ENCODE assay signal across 12 cellular contexts in genomic region chr17:64216030-64216384, GRCh38. TPM values are rescaled to one million over a fixed set of nuclear protein-coding genes. Genes with fewer than 3 reads are reported as not detected.
A peak's percentile ranks its signal among the peaks of the same experiment; 100 is the strongest.
DNase-seq lines count a peak whose midpoint lies in the region; ATAC-seq and TF ChIP-seq lines count a peak whose summit lies in the region.
"Had no signal": no experiment of that assay in that cellular context is flagged by ENCODE, and none has a peak within 500 bp of the region (broad histone marks: within the 10 kb centered on the region; RNA-seq: fewer than 3 reads in every experiment).

No MANE protein-coding gene starts in this region.

- ATAC-seq in memory B cell (ENCODE audit: low read depth), result no peak
- no peak for ATAC-seq in T-cell (replicated peaks in 1 of 4)
- ATAC-seq: effector memory CD8-positive, alpha-beta T cell had no signal

- H3K4me1 ChIP-seq in tibial artery, result peaks cover 0 to 46% (median 33%) of the 10 kb centered on the region in 4 donors
- H3K4me1 ChIP-seq in H9 (ENCODE audit: insufficient read depth, low read length), result peaks cover 4% of the 10 kb centered on the region; the same call in 1 of the 2 replicates

- DNase-seq in SK-N-MC (ENCODE audit: low read depth, low spot score), result no peak
- peak; percentile 37 to 66 for DNase-seq in dermis microvascular lymphatic vessel endothelial cell (ENCODE audit: low read depth in 2 of 2)
- DNase-seq in memory B cell (ENCODE audit: low spot score in 2 of 2), result no peak
- no peak for DNase-seq in tibial artery
- no peak for DNase-seq in RPMI8226
- DNase-seq in G401 (ENCODE audit: low spot score), result no peak
- no peak for DNase-seq in T-cell
- no peak for DNase-seq in H9
- DNase-seq: effector memory CD8-positive, alpha-beta T cell; GDM1 had no signal

- no peak overlapping the region for H3K56ac ChIP-seq in H9 (ENCODE audit: insufficient read length, low read depth, low read length)

- H3K9me3 Mint-ChIP-seq in memory B cell (no peaks in the 10 kb centered on the region), T-cell (peaks cover 0 to 3% (median 0%) of the 10 kb centered on the region in 3 donors), H9 (no peaks in the 10 kb centered on the region)
- H3K9me3 Mint-ChIP-seq: activated T-helper 1 cell treated with anti-CD3 and anti-CD28 coated beads, Interleukin-12 subunit alpha, Interleukin-12 subunit beta, Interleukin-2, Interleukin-4 antibody, amounts not matched to agents 30 ng/mL and 10 ng/mL and 1 ng/mL, durations not matched to agents 14 hours and 24 hours and 36 hours; effector memory CD8-positive, alpha-beta T cell had no signal

- no peak overlapping the region for H4K8ac ChIP-seq in H9 (replicated peaks; ENCODE audit: insufficient read length, low read depth, low read length)

- intact Hi-C loops in tibial artery (cut with DNase I; ENCODE audit: low total_unique reads), result no loop called here

- H3K4me3 Mint-ChIP-seq in memory B cell (no peak overlapping the region), T-cell (peak overlapping the region in 1 of 3 donors; percentile 1), H9 (no peak overlapping the region)
- H3K4me3 Mint-ChIP-seq: activated T-helper 1 cell treated with anti-CD3 and anti-CD28 coated beads, Interleukin-12 subunit alpha, Interleukin-12 subunit beta, Interleukin-2, Interleukin-4 antibody, amounts not matched to agents 30 ng/mL and 10 ng/mL and 1 ng/mL, durations not matched to agents 14 hours and 24 hours and 36 hours; effector memory CD8-positive, alpha-beta T cell had no signal

- H3K4me3 ChIP-seq in SK-N-MC (peak overlapping the region; percentile 43), tibial artery (no peak overlapping the region)
- H3K4me3 ChIP-seq: skin epidermis had no signal

- no peak overlapping the region for H2BK120ac ChIP-seq in H9 (ENCODE audit: low read depth, low read length, poor library complexity, severe bottlenecking)

- WGBS in H9 (ENCODE audit: extremely low coverage, insufficient read length, low lambda C conversion rate), result no CpG with 5 or more reads among the region's 2 CpGs

- H4K5ac ChIP-seq in H9 (ENCODE audit: insufficient read length, low read depth, low read length), result no peak overlapping the region

- no peaks in the 10 kb centered on the region for H4K20me1 ChIP-seq in H9 (ENCODE audit: control insufficient read depth, insufficient read depth, insufficient read length)

- H2BK12ac ChIP-seq in H9 (ENCODE audit: insufficient read length, low read depth, low read length), result no peak overlapping the region

- no peak overlapping the region for H3K4ac ChIP-seq in H9 (ENCODE audit: low read depth, low read length)

- POLR2A ChIA-PET in T-cell (lab: Charles Lee), result no interaction called here

- no peak overlapping the region for H2BK5ac ChIP-seq in H9 (ENCODE audit: insufficient read length, low read length)

- H3K36me3 Mint-ChIP-seq in memory B cell (peaks cover 16% of the 10 kb centered on the region), T-cell (peaks cover 27% of the 10 kb centered on the region), H9 (ENCODE audit: insufficient read depth in 1 of 3, low read depth in 3 of 3) (peaks cover 2 to 17% (median 13%) of the 10 kb centered on the region in 3 experiments)

- H2AFZ ChIP-seq in H9 (ENCODE audit: low read length), result no peak overlapping the region

- H3K27ac Mint-ChIP-seq in memory B cell (peak overlapping the region; percentile 84), T-cell (no peak overlapping the region), H9 (peak overlapping the region in 1 of 3 experiments; percentile 68; a peak in 4 of 7 replicates)
- H3K27ac Mint-ChIP-seq: activated T-helper 1 cell treated with anti-CD3 and anti-CD28 coated beads, Interleukin-12 subunit alpha, Interleukin-12 subunit beta, Interleukin-2, Interleukin-4 antibody, amounts not matched to agents 30 ng/mL and 10 ng/mL and 1 ng/mL, durations not matched to agents 14 hours and 24 hours and 36 hours had no signal

- no peak overlapping the region for H3K23ac ChIP-seq in H9 (ENCODE audit: insufficient read length, low read depth, low read length)

- H3K79me1 ChIP-seq in H9 (ENCODE audit: insufficient read depth, low read depth, low read length, poor library complexity, severe bottlenecking), result peaks cover 9% of the 10 kb centered on the region

- H2BK20ac ChIP-seq in H9 (ENCODE audit: low read depth, low read length, poor library complexity, severe bottlenecking), result no peak overlapping the region

- H3K79me2 ChIP-seq in H9 (ENCODE audit: insufficient read depth, low read length), result 0 out of 2 replicates have a peak, but pooled peaks cover 3% of the 10 kb centered on the region

- CTCF ChIA-PET in T-cell (lab: Charles Lee), result no interaction called here

- H3K4me1 Mint-ChIP-seq in memory B cell (peaks cover 20% of the 10 kb centered on the region), T-cell (peaks cover 26 to 50% (median 36%) of the 10 kb centered on the region in 3 donors), H9 (peaks cover 22 to 23% of the 10 kb centered on the region in 2 experiments)

- peak overlapping the region; percentile 87 for H3K27ac ChIP-seq in SK-N-MC
- peak overlapping the region; percentile 65 to 73 for H3K27ac ChIP-seq in tibial artery
- no peak overlapping the region for H3K27ac ChIP-seq in H9 (ENCODE audit: insufficient read length, low read depth, low read length)

- TF ChIP-seq CTCF in tibial artery (IDR thresholded peaks at IDR 0.05) (no peak), H9 (conservative IDR thresholded peaks at IDR 0.05) (no peak)

- H2BK15ac ChIP-seq in H9 (ENCODE audit: low read depth, low read length), result no peak overlapping the region

- no peaks in the 10 kb centered on the region for H3K23me2 ChIP-seq in H9 (ENCODE audit: insufficient read length, low read depth, low read length, poor library complexity, severe bottlenecking)

- H3K9me3 ChIP-seq in SK-N-MC (ENCODE audit: low read depth, low read length), result no peaks in the 10 kb centered on the region
- no peaks in the 10 kb centered on the region for H3K9me3 ChIP-seq in tibial artery
- H3K9me3 ChIP-seq in H9 (ENCODE audit: control insufficient read depth, low read depth, low read length), result no peaks in the 10 kb centered on the region

- no peak overlapping the region for H4K91ac ChIP-seq in H9 (ENCODE audit: insufficient read length, low read depth, low read length)

- no peaks in the 10 kb centered on the region for H3K27me3 Mint-ChIP-seq in memory B cell
- H3K27me3 Mint-ChIP-seq in T-cell, result no peaks in the 10 kb centered on the region
- no peaks in the 10 kb centered on the region for H3K27me3 Mint-ChIP-seq in H9 (ENCODE audit: low read depth)
- H3K27me3 Mint-ChIP-seq: effector memory CD8-positive, alpha-beta T cell had no signal

- H3K27me3 ChIP-seq in tibial artery (no peaks in the 10 kb centered on the region), H9 (ENCODE audit: insufficient read depth, low read length) (no peaks in the 10 kb centered on the region)

- no peak overlapping the region for H2AK5ac ChIP-seq in H9 (ENCODE audit: insufficient read length, low read length)

- H3K4me2 ChIP-seq in H9 (ENCODE audit: insufficient read depth, insufficient read length, low read length), result no peak overlapping the region

- H3K14ac ChIP-seq in H9 (ENCODE audit: insufficient read depth, low read length), result no peak overlapping the region

- no peak overlapping the region for H3K18ac ChIP-seq in H9 (ENCODE audit: insufficient read length, low read depth, low read length)

- H3K9ac ChIP-seq in SK-N-MC (ENCODE audit: insufficient read length), result peak overlapping the region; percentile 34
- H3K9ac ChIP-seq in H9 (ENCODE audit: extremely low read depth, insufficient read length, low read length), result no peak overlapping the region

- H3K36me3 ChIP-seq in SK-N-MC (ENCODE audit: insufficient read depth, low read length) (peaks cover 4% of the 10 kb centered on the region), tibial artery (peaks cover 20 to 24% (median 22%) of the 10 kb centered on the region in 3 donors)

- H3T11ph ChIP-seq in H9 (ENCODE audit: low read length), result no peak overlapping the region

- in situ Hi-C loops in G401 (cut with HindIII; ENCODE audit: low sequenced_read_pairs), result no loop called here

RNA-seq across cellular contexts. Expression of gene TEX2, which starts 47.1 kb away (rescaled TPM):
- total RNA-seq in dermis microvascular lymphatic vessel endothelial cell (20.2 and 29.2 TPM in 2 replicates), T-cell (10 to 100 TPM; 12.5 to 16.4 (median 14.8) TPM), H9 (2021) (12.2 and 12.4 TPM in 2 replicates)
- total RNA-seq in G401 (2014; rRNA removed; shearing (Covaris generic)), result 7.4 and 22.7 TPM in 2 replicates

Comparison
In these comparisons a context has a peak if more than half of its experiments do, and no peak if none do; other contexts are left out.
1. DNase-seq: peak in dermis microvascular lymphatic vessel endothelial cell (2 of 2); none in SK-N-MC (single experiment), memory B cell (0 of 2), tibial artery (0 of 2), RPMI8226 (single experiment), G401 (single experiment), T-cell (0 of 34) and H9 (single experiment).